8 cellular contexts compared by ENCODE assay signal in genomic region chr10:43407148-43407575, GRCh38. TPM values are rescaled to one million over a fixed set of nuclear protein-coding genes. Genes with fewer than 3 reads are reported as not detected.
A peak's percentile ranks its signal among the peaks of the same experiment; 100 is the strongest.
DNase-seq lines count a peak whose midpoint lies in the region; ATAC-seq, FAIRE-seq and TF ChIP-seq lines count a peak whose summit lies in the region.

No MANE protein-coding gene starts in this region.

- TF ChIP-seq POLR2A in GM12891 (IDR thresholded peaks at IDR 0.05; ENCODE audit: low read depth, low read length) = no peak

- H3K27ac ChIP-seq in brain microvascular endothelial cell (peak overlapping the region; percentile 96), small intestine (ENCODE audit: low read depth in 1 of 2, low read length in 1 of 2) (peak overlapping the region; percentile 96 to 99)

- peak overlapping the region; percentile 79 for H3K4me3 ChIP-seq in brain microvascular endothelial cell (ENCODE audit: low read depth, low read length)
- H3K4me3 ChIP-seq in small intestine (ENCODE audit: low read depth in 1 of 2, low read length in 2 of 2) = peak overlapping the region; percentile 91 to 98

- H3K9me3 ChIP-seq in small intestine (ENCODE audit: control insufficient read depth, low read depth) = no peaks in the 10 kb centered on the region

- 0% methylated on average over 49 to 59 of the region's 59 CpGs for WGBS in small intestine, 3 donors

- peak overlapping the region; percentile 99 for H3K27ac Mint-ChIP-seq in T-helper 2 cell treated with Interferon-gamma antibody and Interleukin-4, amounts not matched to agents 5 μg/mL and 100 μg/mL, for 36 hours

- peaks cover 5 to 9% of the 10 kb centered on the region in 2 donors for H3K4me1 ChIP-seq in small intestine (ENCODE audit: control insufficient read depth in 2 of 2, insufficient read depth in 1 of 2, low read depth in 1 of 2, low read length in 1 of 2)

- DNase-seq in GM13977 (ENCODE audit: low spot score) = peak; percentile 71
- DNase-seq in T-helper 2 cell treated with Interferon-gamma antibody and Interleukin-4, amounts not matched to agents 5 μg/mL and 100 μg/mL, for 36 hours (ENCODE audit: low spot score) = peak; percentile 56
- peak; percentile 40 for DNase-seq in brain microvascular endothelial cell
- peak; percentile 44 for DNase-seq in iPS-NIHi11 (ENCODE audit: low spot score)
- DNase-seq in small intestine = peak; percentile 64
- DNase-seq in DMS79 treated with DMSO at 0.1 percent for 48 hours (lab: John Stamatoyannopoulos, UW) = no peak
- DNase-seq in GM12891 (ENCODE audit: insufficient read length, low spot score) = no peak

- H3K4me1 Mint-ChIP-seq in T-helper 2 cell treated with Interferon-gamma antibody and Interleukin-4, amounts not matched to agents 5 μg/mL and 100 μg/mL, for 36 hours (ENCODE audit: low read depth) = peaks cover 32% of the 10 kb centered on the region

- H3K9me3 Mint-ChIP-seq in T-helper 2 cell treated with Interferon-gamma antibody and Interleukin-4, amounts not matched to agents 5 μg/mL and 100 μg/mL, for 36 hours = no peaks in the 10 kb centered on the region

- TF ChIP-seq CTCF in GM13977 (IDR thresholded peaks at IDR 0.05; ENCODE audit: extremely low read depth, insufficient read depth, missing control alignments) = no peak
- no peak for TF ChIP-seq CTCF in brain microvascular endothelial cell (IDR thresholded peaks at IDR 0.05; ENCODE audit: low read depth, low read length, missing control alignments)

- H3K27me3 ChIP-seq in brain microvascular endothelial cell (replicated peaks) (no peaks in the 10 kb centered on the region), small intestine (ENCODE audit: control insufficient read depth in 2 of 2, insufficient read depth in 2 of 2, low read length in 2 of 2) (no peaks in the 10 kb centered on the region)

- H3K27me3 Mint-ChIP-seq in T-helper 2 cell treated with Interferon-gamma antibody and Interleukin-4, amounts not matched to agents 5 μg/mL and 100 μg/mL, for 36 hours (ENCODE audit: low read depth) = no peaks in the 10 kb centered on the region

- peaks cover 53% of the 10 kb centered on the region for H3K36me3 Mint-ChIP-seq in T-helper 2 cell treated with Interferon-gamma antibody and Interleukin-4, amounts not matched to agents 5 μg/mL and 100 μg/mL, for 36 hours (ENCODE audit: low read depth)

- ATAC-seq in HG03135 (IDR thresholded peaks at IDR 0.05; ENCODE audit: unreplicated experiment) = peak; percentile 24

- H3K36me3 ChIP-seq in brain microvascular endothelial cell (replicated peaks) (peaks cover 2% of the 10 kb centered on the region), small intestine (ENCODE audit: control insufficient read depth in 2 of 2, insufficient read depth in 2 of 2, low read length in 2 of 2) (peaks cover 0 to 2% of the 10 kb centered on the region in 2 donors)

- in situ Hi-C loops in GM13977 (cut with MboI; ENCODE audit: low pct_unique_long_range_greater_than_20kb, low sequenced_read_pairs, unreplicated experiment) = no loop called here
- in situ Hi-C loops in brain microvascular endothelial cell (cut with HindIII; ENCODE audit: low pct_ligation_motif_present, low sequenced_read_pairs) = no loop called here

- peak overlapping the region; percentile 97 for H3K4me3 Mint-ChIP-seq in T-helper 2 cell treated with Interferon-gamma antibody and Interleukin-4, amounts not matched to agents 5 μg/mL and 100 μg/mL, for 36 hours

- FAIRE-seq in small intestine (lab: Jason Lieb, UNC) (no peak), GM12891 (lab: Jason Lieb, UNC) (no peak)

TF ChIP-seq in GM12891, 5 proteins besides CTCF, POLR2A, EP300 and RAD21:
- TF ChIP-seq PAX5 (IDR thresholded peaks at IDR 0.05; ENCODE audit: insufficient read depth, low read length, severe bottlenecking) = no peak
- TF ChIP-seq POLR2AphosphoS5 (IDR thresholded peaks at IDR 0.05; ENCODE audit: low read depth, low read length) = no peak
- TF ChIP-seq TAF1 (IDR thresholded peaks at IDR 0.05; ENCODE audit: low read depth, low read length) = no peak
- TF ChIP-seq SPI1 (IDR thresholded peaks at IDR 0.05; ENCODE audit: low read depth, low read length) = no peak
- TF ChIP-seq POU2F2 (IDR thresholded peaks at IDR 0.05; ENCODE audit: low read depth, low read length) = no peak

RNA-seq across cellular contexts. Expression of gene HNRNPF, which starts 1.8 kb away (rescaled TPM):
- polyA plus RNA-seq in small intestine = 100 to 1,000 TPM; 138 to 194 (median 158) TPM
- polyA plus RNA-seq in GM12891 (2012; ENCODE audit: low read depth, missing spikeins) = 143 TPM

RNA-seq across cellular contexts. Expression of gene ZNF487, which starts 29.7 kb away (rescaled TPM):
- 10 to 100 TPM in 2 of 3 donors, 1 to 10 TPM in 1; 5.0 to 17.4 (median 11.3) TPM for polyA plus RNA-seq in small intestine
- 0.83 TPM for polyA plus RNA-seq in GM12891 (2012; ENCODE audit: low read depth, missing spikeins)

RNA-seq across cellular contexts. Expression of gene FXYD4, which starts 35.7 kb away (rescaled TPM):
- under 1 TPM in 1 of 3 donors, not detected in 2; 0.10 TPM for polyA plus RNA-seq in small intestine
- polyA plus RNA-seq in GM12891 (2012; ENCODE audit: low read depth, missing spikeins) = not detected

Comparison
In these comparisons a context has a peak if more than half of its experiments do, and no peak if none do; other contexts are left out.
1. DNase-seq: peak in GM13977 (single experiment), T-helper 2 cell treated with Interferon-gamma antibody and Interleukin-4, amounts not matched to agents 5 μg/mL and 100 μg/mL, for 36 hours (single experiment), brain microvascular endothelial cell (single experiment), iPS-NIHi11 (single experiment) and small intestine (single experiment); none in DMS79 treated with DMSO at 0.1 percent for 48 hours (single experiment) and GM12891 (single experiment).